8 cellular contexts compared by ENCODE assay signal in genomic region chr6:156886409-156886808, GRCh38.
DNase-seq lines count a peak whose midpoint lies in the region; ATAC-seq, FAIRE-seq and TF ChIP-seq lines count a peak whose summit lies in the region.

No MANE protein-coding gene starts in this region.

- POLR2A ChIA-PET in T-cell (lab: Charles Lee), result no interaction called here

- H3K27me3 Mint-ChIP-seq in T-cell, result no peaks in the 10 kb centered on the region

- H3K9me3 ChIP-seq in Peyer's patch (no peaks in the 10 kb centered on the region), right lobe of liver (no peaks in the 10 kb centered on the region)

- no peak overlapping the region for H3K27ac Mint-ChIP-seq in T-cell

- intact Hi-C loops in right lobe of liver (cut with DNase I), result no loop called here

- H3K4me3 ChIP-seq in Peyer's patch (no peak overlapping the region), right lobe of liver (no peak overlapping the region)

- peak overlapping the region in 1 of 3 donors; percentile 32 for H3K4me3 Mint-ChIP-seq in T-cell

- 69% methylated on average over 8 of the region's 8 CpGs for WGBS in right lobe of liver (ENCODE audit: insufficient coverage, low coverage, low lambda C conversion rate, missing lambda C conversion rate)

- peak; percentile 89 for FAIRE-seq in GM18507 (lab: Jason Lieb, UNC)

- peaks cover 0 to 24% (median 0%) of the 10 kb centered on the region in 4 donors for H3K4me1 ChIP-seq in Peyer's patch
- H3K4me1 ChIP-seq in right lobe of liver, result peaks cover 0 to 27% (median 0%) of the 10 kb centered on the region in 4 donors

- H3K4me1 Mint-ChIP-seq in T-cell, result peaks cover 84 to 86% (median 84%) of the 10 kb centered on the region in 3 donors

- peak overlapping the region in 2 of 4 donors; percentile 45 to 46 for H3K27ac ChIP-seq in Peyer's patch
- no peak overlapping the region for H3K27ac ChIP-seq in right lobe of liver

- TF ChIP-seq POLR2A in Peyer's patch (IDR thresholded peaks at IDR 0.05) (no peak), right lobe of liver (IDR thresholded peaks at IDR 0.05) (no peak)

- peak; percentile 70 for ATAC-seq in HG02642 (IDR thresholded peaks at IDR 0.05; ENCODE audit: poor library complexity, unreplicated experiment)
- peak; percentile 48 to 76 (median 60) for ATAC-seq in right lobe of liver
- no peak for ATAC-seq in T-cell (replicated peaks in 1 of 4)

- no peaks in the 10 kb centered on the region for H3K9me3 Mint-ChIP-seq in T-cell

- DNase-seq in GM18507 (ENCODE audit: extremely low spot score, insufficient read length, low read depth), result peak; percentile 44
- peak in 2 of 3 donors; percentile 37 to 67 for DNase-seq in Peyer's patch
- DNase-seq in right lobe of liver, result no peak
- DNase-seq in midbrain (lab: John Stamatoyannopoulos, UW), result no peak
- no peak for DNase-seq in HuH-7.5 (ENCODE audit: low spot score)
- no peak for DNase-seq in T-cell
- DNase-seq in NCI-H510A treated with DMSO at 0.1 percent for 48 hours (lab: John Stamatoyannopoulos, UW), result no peak

- H3K36me3 Mint-ChIP-seq in T-cell, result peaks cover 5% of the 10 kb centered on the region

- H3K36me3 ChIP-seq in Peyer's patch (no peaks in the 10 kb centered on the region), right lobe of liver (no peaks in the 10 kb centered on the region)

- CTCF ChIA-PET in T-cell (lab: Charles Lee), result interaction anchor here in 1 of 2 donors (0.5 kb wide), 2 partner anchors 20 to 131 kb away, joined by 3 to 4 read pairs; no protein-coding TSS in a partner anchor

- H3K27me3 ChIP-seq in Peyer's patch, result no peaks in the 10 kb centered on the region
- no peaks in the 10 kb centered on the region for H3K27me3 ChIP-seq in right lobe of liver

- TF ChIP-seq CTCF in Peyer's patch (IDR thresholded peaks at IDR 0.05) (no peak), right lobe of liver (IDR thresholded peaks at IDR 0.05) (no peak)

Comparison
In these comparisons a context has a peak if more than half of its experiments do, and no peak if none do; other contexts are left out.
1. DNase-seq: peak in GM18507 (single experiment) and Peyer's patch (2 of 3); none in right lobe of liver (0 of 3), midbrain (single experiment), HuH-7.5 (single experiment), T-cell (0 of 34) and NCI-H510A treated with DMSO at 0.1 percent for 48 hours (single experiment).
2. ATAC-seq: peak in HG02642 (single experiment) and right lobe of liver (4 of 4); none in T-cell (0 of 4).